Comparison of ENCODE assay signal across 23 cellular contexts in genomic region chr13:83890358-83890757, GRCh38. TPM values are rescaled to one million over a fixed set of nuclear protein-coding genes. Genes with fewer than 3 reads are reported as not detected.
"Had no signal": no experiment of that assay in that cellular context is flagged by ENCODE, and none has a peak within 500 bp of the region (broad histone marks: within the 10 kb centered on the region; RNA-seq: fewer than 3 reads in every experiment).

No MANE protein-coding gene starts in this region.

- DNase-seq: KBM-7, MV-4-11, NCI-H1048, NCI-H1105, NCI-H1417, NCI-H1436 treated with DMSO at 0.1 percent for 48 hours, NCI-H1694, NCI-H187 treated with DMSO at 0.1 percent for 48 hours, NCI-H2029 treated with DMSO at 0.1 percent for 48 hours, NCI-H2171 treated with DMSO at 0.1 percent for 48 hours, NCI-H345, NCI-H446 treated with DMSO at 0.1 percent for 48 hours, NCI-H510A treated with DMSO at 0.1 percent for 48 hours, NCI-H526, Right ventricle myocardium superior, RPMI8226, SIG-M5 had no signal

- H3K36me3 Mint-ChIP-seq: IgD-negative memory B cell had no signal

- H3K27me3 ChIP-seq: SJSA1 had no signal

- H3K27ac ChIP-seq: HL-60, SJSA1, SK-N-MC had no signal

- H3K27ac Mint-ChIP-seq: IgD-negative memory B cell had no signal

- FAIRE-seq: RCC 7860 had no signal

- H3K4me3 ChIP-seq: SJSA1, SK-N-MC had no signal

- H3K36me3 ChIP-seq: SJSA1 had no signal

- H3K4me1 ChIP-seq: SJSA1 had no signal

RNA-seq across cellular contexts. Expression of gene SLITRK1, which starts 8.1 kb away (rescaled TPM):
- total RNA-seq: MCF 10A, Right ventricle myocardium superior, SJSA1 had no signal
- polyA plus RNA-seq: IgD-negative memory B cell had no signal
